12 cellular contexts compared by ENCODE assay signal in the genomic region with DNA sequence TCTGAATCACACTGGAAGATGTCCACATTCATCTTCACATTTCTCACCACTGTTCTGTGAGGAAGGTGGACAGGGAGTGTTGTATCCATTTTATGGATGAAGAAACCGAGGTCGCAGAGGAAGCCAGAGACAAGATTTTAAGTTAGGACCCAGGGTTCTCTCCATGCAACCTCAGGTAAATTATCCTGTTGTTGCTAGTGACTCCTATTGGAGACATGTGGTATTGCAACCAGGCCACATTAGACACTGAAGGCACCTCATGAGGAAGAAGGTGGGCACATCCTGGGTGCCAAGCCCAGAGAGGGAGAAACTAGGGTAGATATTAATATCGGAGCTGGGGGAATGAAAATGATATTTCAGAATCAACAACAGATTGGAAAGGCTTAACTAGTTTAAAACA. TPM values are rescaled to one million over a fixed set of nuclear protein-coding genes. Genes with fewer than 3 reads are reported as not detected.
A peak's percentile ranks its signal among the peaks of the same experiment; 100 is the strongest.
DNase-seq lines count a peak whose midpoint lies in the region; ATAC-seq and TF ChIP-seq lines count a peak whose summit lies in the region.
"Had no signal": no experiment of that assay in that cellular context is flagged by ENCODE, and none has a peak within 500 bp of the region (broad histone marks: within the 10 kb centered on the region; RNA-seq: fewer than 3 reads in every experiment).

No MANE protein-coding gene starts in this region.

- no peak for TF ChIP-seq POLR2A in uterus (IDR thresholded peaks at IDR 0.05)

- H3K9me3 Mint-ChIP-seq in H9 (peaks cover 20 to 21% of the 10 kb centered on the region in 2 experiments), nephron (peaks cover 19% of the 10 kb centered on the region)
- H3K9me3 Mint-ChIP-seq in activated CD4-positive, alpha-beta memory T cell treated with anti-CD3 and anti-CD28 coated beads, Interleukin-2, amount 10 ng/mL, durations not matched to agents 7 days and 5 days: peaks cover 11% of the 10 kb centered on the region

- H3K9me3 ChIP-seq in H9 (ENCODE audit: control insufficient read depth, low read depth, low read length): no peaks in the 10 kb centered on the region
- H3K9me3 ChIP-seq in uterus: no peaks in the 10 kb centered on the region

- intact Hi-C loops in uterus (cut with DNase I; ENCODE audit: low total_unique reads): no loop called here

- no peaks in the 10 kb centered on the region for H3K36me3 ChIP-seq in uterus
- H3K36me3 ChIP-seq: SJSA1 had no signal

- H3K4me2 ChIP-seq in H9 (ENCODE audit: insufficient read depth, insufficient read length, low read length): no peak overlapping the region

- no peak overlapping the region for H3T11ph ChIP-seq in H9 (ENCODE audit: low read length)

- H3K4me3 Mint-ChIP-seq in H9 (no peak overlapping the region), nephron (no peak overlapping the region)
- no peak overlapping the region for H3K4me3 Mint-ChIP-seq in activated CD4-positive, alpha-beta memory T cell treated with anti-CD3 and anti-CD28 coated beads, Interleukin-2, amount 10 ng/mL, durations not matched to agents 7 days and 5 days
- H3K4me3 Mint-ChIP-seq: memory B cell; stimulated activated memory B cell treated with anti-CD40 and anti-IgM and Interleukin-4, amounts not matched to agents 10 μg/mL and 1 μg/mL and 100 μg/mL, for 72 hours had no signal

- H3K79me2 ChIP-seq in H9 (ENCODE audit: insufficient read depth, low read length): no peaks in the 10 kb centered on the region

- H3K27me3 ChIP-seq in H9 (ENCODE audit: insufficient read depth, low read length) (peaks cover 9% of the 10 kb centered on the region), uterus (peaks cover 0 to 7% of the 10 kb centered on the region in 2 donors)

- peaks cover 4% of the 10 kb centered on the region for H3K23me2 ChIP-seq in H9 (ENCODE audit: insufficient read length, low read depth, low read length, poor library complexity, severe bottlenecking)

- H3K27ac ChIP-seq in C4-2B: no peak overlapping the region
- no peak overlapping the region for H3K27ac ChIP-seq in H9 (ENCODE audit: insufficient read length, low read depth, low read length)
- no peak overlapping the region for H3K27ac ChIP-seq in uterus
- H3K27ac ChIP-seq: SJSA1 had no signal

- no peaks in the 10 kb centered on the region for H4K20me1 ChIP-seq in H9 (ENCODE audit: control insufficient read depth, insufficient read depth, insufficient read length)

- POLR2A ChIA-PET in activated CD4-positive, alpha-beta memory T cell treated with anti-CD3 and anti-CD28 coated beads, Interleukin-2, amount 10 ng/mL, durations not matched to agents 7 days and 5 days (lab: Charles Lee): no interaction called here

- H3K4me1 Mint-ChIP-seq in H9 (peaks cover 3 to 5% of the 10 kb centered on the region in 2 experiments; a peak in 2 of 4 replicates), nephron (no peaks in the 10 kb centered on the region)
- peaks cover 3% of the 10 kb centered on the region for H3K4me1 Mint-ChIP-seq in activated CD4-positive, alpha-beta memory T cell treated with anti-CD3 and anti-CD28 coated beads, Interleukin-2, amount 10 ng/mL, durations not matched to agents 7 days and 5 days

- H4K91ac ChIP-seq in H9 (ENCODE audit: insufficient read length, low read depth, low read length): no peak overlapping the region

- H3K36me3 Mint-ChIP-seq in H9 (ENCODE audit: insufficient read depth in 1 of 3, low read depth in 3 of 3): peaks cover 0 to 12% (median 0%) of the 10 kb centered on the region in 3 experiments; a peak in 4 of 7 replicates
- no peaks in the 10 kb centered on the region for H3K36me3 Mint-ChIP-seq in nephron (ENCODE audit: low read depth)
- H3K36me3 Mint-ChIP-seq in activated CD4-positive, alpha-beta memory T cell treated with anti-CD3 and anti-CD28 coated beads, Interleukin-2, amount 10 ng/mL, durations not matched to agents 7 days and 5 days (ENCODE audit: low read depth): peaks cover 8% of the 10 kb centered on the region

- no peak overlapping the region for H2AFZ ChIP-seq in H9 (ENCODE audit: low read length)

- no peak overlapping the region for H2BK5ac ChIP-seq in H9 (ENCODE audit: insufficient read length, low read length)

- H3K14ac ChIP-seq in H9 (ENCODE audit: insufficient read depth, low read length): no peak overlapping the region

- no peak overlapping the region for H3K23ac ChIP-seq in H9 (ENCODE audit: insufficient read length, low read depth, low read length)

- peaks cover 52% of the 10 kb centered on the region for H3K27me3 Mint-ChIP-seq in H9 (ENCODE audit: low read depth)
- peaks cover 69% of the 10 kb centered on the region for H3K27me3 Mint-ChIP-seq in nephron (ENCODE audit: low read depth)
- H3K27me3 Mint-ChIP-seq in activated CD4-positive, alpha-beta memory T cell treated with anti-CD3 and anti-CD28 coated beads, Interleukin-2, amount 10 ng/mL, durations not matched to agents 7 days and 5 days: peaks cover 45% of the 10 kb centered on the region

- H3K79me1 ChIP-seq in H9 (ENCODE audit: insufficient read depth, low read depth, low read length, poor library complexity, severe bottlenecking): no peaks in the 10 kb centered on the region

- ATAC-seq in HG02588 (IDR thresholded peaks at IDR 0.05; ENCODE audit: unreplicated experiment): no peak
- ATAC-seq: stimulated activated memory B cell treated with anti-CD40 and anti-IgM and Interleukin-4, amounts not matched to agents 10 μg/mL and 1 μg/mL and 100 μg/mL, for 72 hours had no signal

- WGBS in H9 (ENCODE audit: extremely low coverage, insufficient read length, low lambda C conversion rate): no CpG with 5 or more reads among the region's 3 CpGs

- CTCF ChIA-PET in activated CD4-positive, alpha-beta memory T cell treated with anti-CD3 and anti-CD28 coated beads, Interleukin-2, amount 10 ng/mL, durations not matched to agents 7 days and 5 days (lab: Charles Lee): interaction anchor here (0.6 to 2.0 kb wide), 8 partner anchors 9 to 400 kb away, joined by 3 to 6 read pairs (median 4); no protein-coding TSS in a partner anchor

- no peak overlapping the region for H3K56ac ChIP-seq in H9 (ENCODE audit: insufficient read length, low read depth, low read length)

- no peak overlapping the region for H2BK15ac ChIP-seq in H9 (ENCODE audit: low read depth, low read length)

- H2BK20ac ChIP-seq in H9 (ENCODE audit: low read depth, low read length, poor library complexity, severe bottlenecking): no peak overlapping the region

- no peak overlapping the region for H4K5ac ChIP-seq in H9 (ENCODE audit: insufficient read length, low read depth, low read length)

- H3K27ac Mint-ChIP-seq in H9: no peak overlapping the region
- H3K27ac Mint-ChIP-seq in nephron: no peak overlapping the region
- no peak overlapping the region for H3K27ac Mint-ChIP-seq in activated CD4-positive, alpha-beta memory T cell treated with anti-CD3 and anti-CD28 coated beads, Interleukin-2, amount 10 ng/mL, durations not matched to agents 7 days and 5 days
- H3K27ac Mint-ChIP-seq: memory B cell; stimulated activated memory B cell treated with anti-CD40 and anti-IgM and Interleukin-4, amounts not matched to agents 10 μg/mL and 1 μg/mL and 100 μg/mL, for 72 hours had no signal

- H3K9ac ChIP-seq in H9 (ENCODE audit: extremely low read depth, insufficient read length, low read length): no peak overlapping the region

- no peak overlapping the region for H4K8ac ChIP-seq in H9 (replicated peaks; ENCODE audit: insufficient read length, low read depth, low read length)

- H3K4me1 ChIP-seq in H9 (ENCODE audit: insufficient read depth, low read length): no peaks in the 10 kb centered on the region
- no peaks in the 10 kb centered on the region for H3K4me1 ChIP-seq in uterus
- H3K4me1 ChIP-seq: SJSA1 had no signal

- peak; percentile 56 for TF ChIP-seq CTCF in C4-2B (conservative IDR thresholded peaks at IDR 0.05)
- peak; percentile 74 for TF ChIP-seq CTCF in H9 (conservative IDR thresholded peaks at IDR 0.05)
- TF ChIP-seq CTCF in astrocyte of the spinal cord (IDR thresholded peaks at IDR 0.05; ENCODE audit: low read depth, low read length): peak; percentile 71
- peak; percentile 31 to 38 (median 38) for TF ChIP-seq CTCF in nephron (IDR thresholded peaks at IDR 0.05; ENCODE audit: unreplicated experiment in 3 of 3)
- TF ChIP-seq CTCF in uterus (IDR thresholded peaks at IDR 0.05): no peak

- DNase-seq in H9 (no peak), astrocyte of the spinal cord (ENCODE audit: low read depth, low spot score) (no peak), pons (ENCODE audit: low spot score) (no peak), uterus (no peak)
- no peak for DNase-seq in activated CD4-positive, alpha-beta memory T cell treated with anti-CD3 and anti-CD28 coated beads, Interleukin-2, amount 10 ng/mL, durations not matched to agents 7 days and 5 days

- no peak overlapping the region for H3K18ac ChIP-seq in H9 (ENCODE audit: insufficient read length, low read depth, low read length)

- H2BK120ac ChIP-seq in H9 (ENCODE audit: low read depth, low read length, poor library complexity, severe bottlenecking): no peak overlapping the region

- no peak overlapping the region for H2AK5ac ChIP-seq in H9 (ENCODE audit: insufficient read length, low read length)

- H3K4me3 ChIP-seq in astrocyte of the spinal cord (ENCODE audit: low read depth, low read length) (no peak overlapping the region), uterus (no peak overlapping the region)
- H3K4me3 ChIP-seq: SJSA1 had no signal

- no peak overlapping the region for H3K4ac ChIP-seq in H9 (ENCODE audit: low read depth, low read length)

- in situ Hi-C loops in astrocyte of the spinal cord (cut with HindIII; ENCODE audit: low sequenced_read_pairs): no loop called here

- H2BK12ac ChIP-seq in H9 (ENCODE audit: insufficient read length, low read depth, low read length): no peak overlapping the region

RNA-seq across cellular contexts. Expression of a gene that starts 8.5 kb away (rescaled TPM):
- total RNA-seq in H9 (2021) (0.70 and 0.77 TPM in 2 replicates), uterus (under 1 TPM in 2 of 4 donors, not detected in 2; 0.27 to 0.59 TPM)
- not detected for total RNA-seq in activated CD4-positive, alpha-beta memory T cell treated with anti-CD3 and anti-CD28 coated beads, Interleukin-2, amount 10 ng/mL, durations not matched to agents 7 days and 5 days
- total RNA-seq: G401, SJSA1 had no signal

RNA-seq across cellular contexts. Expression of a gene that starts 24.3 kb away (rescaled TPM):
- 22.4 and 22.7 TPM in 2 replicates for total RNA-seq in H9 (2021)
- total RNA-seq in activated CD4-positive, alpha-beta memory T cell treated with anti-CD3 and anti-CD28 coated beads, Interleukin-2, amount 10 ng/mL, durations not matched to agents 7 days and 5 days: not detected
- under 1 TPM in 2 of 4 donors, not detected in 2; 0.46 to 0.90 TPM for total RNA-seq in uterus
- total RNA-seq: G401 had no signal

Comparison
In these comparisons a context has a peak if more than half of its experiments do, and no peak if none do; other contexts are left out.
1. CTCF ChIP-seq: peak in C4-2B (single experiment), H9 (single experiment), astrocyte of the spinal cord (single experiment) and nephron (3 of 3); none in uterus (0 of 4).
2. RNA of a gene that starts 24.3 kb away (total RNA-seq): 22.4 to 22.7 TPM in H9; 0.46 to 0.90 TPM in uterus and not detected in activated CD4-positive, alpha-beta memory T cell treated with anti-CD3 and anti-CD28 coated beads, Interleukin-2, amount 10 ng/mL, durations not matched to agents 7 days and 5 days; every median in the first group is over 10 times any median in the second.